11 cellular contexts compared by ENCODE assay signal in the genomic region with DNA sequence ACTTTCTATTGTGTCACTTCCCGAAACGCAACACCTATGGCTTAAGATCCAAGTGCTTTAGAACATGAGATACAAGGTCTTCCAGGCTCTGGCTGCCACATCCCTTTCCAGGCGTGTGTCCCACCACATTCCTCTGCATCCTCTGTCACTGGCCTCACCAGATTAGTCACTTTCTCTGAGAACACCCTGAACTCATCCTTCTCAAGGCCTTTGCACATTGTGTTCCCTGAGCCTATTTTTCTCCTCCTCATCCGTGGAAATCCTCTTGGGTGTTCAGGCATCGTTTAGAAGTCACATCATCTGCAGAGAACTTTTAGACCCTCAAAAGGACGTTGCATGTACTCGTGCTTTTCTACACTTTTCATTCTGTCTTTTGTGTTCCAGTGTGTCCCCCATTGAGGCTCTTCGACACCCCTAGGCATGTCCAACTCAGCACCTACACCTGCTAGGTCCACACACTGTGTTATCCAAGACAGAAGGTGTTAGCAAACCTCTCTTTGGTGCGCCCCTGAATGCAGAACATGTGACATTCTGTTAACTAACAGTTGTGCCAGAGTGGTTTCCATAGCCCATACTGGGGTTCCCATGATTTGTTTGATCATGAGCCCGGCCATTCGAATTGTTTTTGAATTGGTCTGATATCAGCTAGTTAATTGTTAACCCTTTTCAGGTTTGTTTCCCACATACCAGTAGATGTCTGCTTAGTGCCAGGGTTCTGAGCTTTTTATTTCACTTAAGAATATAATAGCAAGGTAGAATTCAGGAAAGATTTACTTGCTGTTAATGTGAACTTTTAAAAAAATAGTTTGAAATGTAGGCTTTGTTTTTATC.
DNase-seq lines count a peak whose midpoint lies in the region; ATAC-seq and TF ChIP-seq lines count a peak whose summit lies in the region.
"Had no signal": no experiment of that assay in that cellular context is flagged by ENCODE, and none has a peak within 500 bp of the region (broad histone marks: within the 10 kb centered on the region; RNA-seq: fewer than 3 reads in every experiment).

No MANE protein-coding gene starts in this region.

- peaks cover 0 to 2% of the 10 kb centered on the region in 2 donors for H3K9me3 Mint-ChIP-seq in activated T-cell treated with anti-CD3 and anti-CD28 coated beads, Interleukin-2, amount 50 U/mL, for 72 hours

- TF ChIP-seq CTCF in AG10803 (conservative IDR thresholded peaks at IDR 0.05; ENCODE audit: low read length) (no peak), psoas muscle (IDR thresholded peaks at IDR 0.05) (no peak), WERI-Rb-1 (IDR thresholded peaks at IDR 0.05; ENCODE audit: low read depth, low read length) (no peak)

- H3K27ac ChIP-seq in psoas muscle (peak overlapping the region; percentile 87), WERI-Rb-1 (no peak overlapping the region)
- H3K27ac ChIP-seq: KMS-11 had no signal

- DNase-seq in AG10803 (ENCODE audit: low read depth): peak; percentile 80
- DNase-seq in astrocyte of the hippocampus (ENCODE audit: low read depth, low spot score): peak; percentile 48
- DNase-seq in left cardiac atrium: peak; percentile 57
- peak; percentile 80 to 92 for DNase-seq in psoas muscle
- DNase-seq in WERI-Rb-1: no peak
- no peak for DNase-seq in DMS79 treated with DMSO at 0.1 percent for 48 hours (lab: John Stamatoyannopoulos, UW)
- no peak for DNase-seq in activated T-cell treated with anti-CD3 and anti-CD28 coated beads, Interleukin-2, amount 50 U/mL, for 72 hours
- DNase-seq in foreskin melanocyte: no peak
- DNase-seq: NCI-H526 had no signal

- no peak overlapping the region for H3K27ac Mint-ChIP-seq in activated T-cell treated with anti-CD3 and anti-CD28 coated beads, Interleukin-2, amount 50 U/mL, for 72 hours
- H3K27ac Mint-ChIP-seq: B cell had no signal

- H3K27me3 Mint-ChIP-seq in activated T-cell treated with anti-CD3 and anti-CD28 coated beads, Interleukin-2, amount 50 U/mL, for 72 hours (ENCODE audit: low read depth): no peaks in the 10 kb centered on the region
- H3K27me3 Mint-ChIP-seq: B cell had no signal

- H3K36me3 ChIP-seq in psoas muscle (ENCODE audit: insufficient read depth in 1 of 2, low read depth in 1 of 2): peaks cover 2 to 5% of the 10 kb centered on the region in 2 donors
- no peaks in the 10 kb centered on the region for H3K36me3 ChIP-seq in WERI-Rb-1

- H3K9me3 ChIP-seq in psoas muscle (no peaks in the 10 kb centered on the region), WERI-Rb-1 (ENCODE audit: severe bottlenecking) (no peaks in the 10 kb centered on the region)

- H3K36me3 Mint-ChIP-seq in activated T-cell treated with anti-CD3 and anti-CD28 coated beads, Interleukin-2, amount 50 U/mL, for 72 hours (ENCODE audit: insufficient read depth in 2 of 2): peaks cover 2 to 5% of the 10 kb centered on the region in 2 donors

- H3K27me3 ChIP-seq in psoas muscle (ENCODE audit: insufficient read depth in 3 of 3, low read length in 2 of 3) (no peaks in the 10 kb centered on the region), WERI-Rb-1 (ENCODE audit: insufficient read depth, low read depth, severe bottlenecking) (no peaks in the 10 kb centered on the region)

- peaks cover 63% of the 10 kb centered on the region for H3K4me1 ChIP-seq in psoas muscle

- H3K4me3 ChIP-seq in AG10803 (ENCODE audit: low read length) (no peak overlapping the region), psoas muscle (no peak overlapping the region), WERI-Rb-1 (ENCODE audit: low read depth, low read length) (no peak overlapping the region)

- H3K4me3 Mint-ChIP-seq in activated T-cell treated with anti-CD3 and anti-CD28 coated beads, Interleukin-2, amount 50 U/mL, for 72 hours: no peak overlapping the region
- H3K4me3 Mint-ChIP-seq: B cell had no signal

- ATAC-seq in left cardiac atrium: peak; percentile 82 to 94
- ATAC-seq in psoas muscle: peak; percentile 94 to 98 (median 96)
- no peak for ATAC-seq in activated T-cell treated with anti-CD3 and anti-CD28 coated beads, Interleukin-2, amount 50 U/mL, for 72 hours (replicated peaks in 1 of 2)

- H3K4me1 Mint-ChIP-seq in activated T-cell treated with anti-CD3 and anti-CD28 coated beads, Interleukin-2, amount 50 U/mL, for 72 hours (ENCODE audit: low read depth): peaks cover 14% of the 10 kb centered on the region

- intact Hi-C loops in left cardiac atrium (cut with DNase I) (no loop called here), psoas muscle (cut with DNase I) (loop anchor here in 1 of 2 donors (2.0 kb wide), 1 partner anchor 476 kb away; the partner anchor contains the start of gene BCL6)

- 37 to 58% (median 41%) methylated on average over 11 of the region's 11 CpGs for WGBS in psoas muscle, 3 donors

Comparison
In these comparisons a context has a peak if more than half of its experiments do, and no peak if none do; other contexts are left out.
1. DNase-seq: peak in AG10803 (single experiment), astrocyte of the hippocampus (single experiment), left cardiac atrium (single experiment) and psoas muscle (2 of 2); none in WERI-Rb-1 (single experiment), DMS79 treated with DMSO at 0.1 percent for 48 hours (single experiment), activated T-cell treated with anti-CD3 and anti-CD28 coated beads, Interleukin-2, amount 50 U/mL, for 72 hours (0 of 2) and foreskin melanocyte (single experiment).
2. ATAC-seq: peak in left cardiac atrium (2 of 2) and psoas muscle (4 of 4); none in activated T-cell treated with anti-CD3 and anti-CD28 coated beads, Interleukin-2, amount 50 U/mL, for 72 hours (0 of 2).